ENCODE assay signal across 13 cellular contexts in the genomic region with DNA sequence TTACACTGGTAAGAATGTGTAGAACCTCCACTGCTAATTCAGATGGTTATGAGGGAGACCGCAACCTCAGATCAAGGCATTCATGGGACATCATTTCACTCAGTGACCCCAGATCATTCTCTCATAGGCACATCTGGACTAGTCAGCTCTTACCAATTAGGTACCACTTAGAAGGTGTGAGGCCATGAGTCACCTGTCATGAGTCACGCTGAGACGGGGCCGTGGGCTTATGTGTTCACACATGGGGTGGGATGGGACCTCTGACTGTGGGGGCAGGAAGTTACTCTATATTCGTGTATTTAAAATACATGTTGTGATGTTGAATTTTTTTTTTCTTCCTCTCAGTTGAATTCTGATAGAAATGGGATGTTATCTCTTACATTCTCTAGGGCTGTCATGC. TPM values are rescaled to one million over a fixed set of nuclear protein-coding genes. Genes with fewer than 3 reads are reported as not detected.
DNase-seq lines count a peak whose midpoint lies in the region; ATAC-seq, FAIRE-seq and TF ChIP-seq lines count a peak whose summit lies in the region.
"Had no signal": no experiment of that assay in that cellular context is flagged by ENCODE, and none has a peak within 500 bp of the region (broad histone marks: within the 10 kb centered on the region; RNA-seq: fewer than 3 reads in every experiment).

No MANE protein-coding gene starts in this region.

- H3K36me3 ChIP-seq in tibial nerve: no peaks in the 10 kb centered on the region
- H3K36me3 ChIP-seq: left ventricle myocardium inferior had no signal

- no peak overlapping the region for H3K4me3 ChIP-seq in tibial nerve
- H3K4me3 ChIP-seq: left ventricle myocardium inferior had no signal

- TF ChIP-seq POLR2A in tibial nerve (IDR thresholded peaks at IDR 0.05): no peak

- TF ChIP-seq EP300 in tibial nerve (IDR thresholded peaks at IDR 0.05): no peak

- H3K27ac ChIP-seq in tibial nerve: no peak overlapping the region
- H3K27ac ChIP-seq: left ventricle myocardium inferior had no signal

- ATAC-seq in HG02973 (IDR thresholded peaks at IDR 0.05; ENCODE audit: unreplicated experiment): no peak

- no peaks in the 10 kb centered on the region for H3K9me3 ChIP-seq in tibial nerve
- H3K9me3 ChIP-seq: left ventricle myocardium inferior had no signal

- no peaks in the 10 kb centered on the region for H3K4me1 ChIP-seq in tibial nerve
- H3K4me1 ChIP-seq: left ventricle myocardium inferior had no signal

- no peak for TF ChIP-seq CTCF in tibial nerve (IDR thresholded peaks at IDR 0.05)

- DNase-seq in LoVo (ENCODE audit: low spot score) (peak; percentile 16), glomerular visceral epithelial cell (ENCODE audit: extremely low spot score) (peak; percentile 16), CD1c-positive myeloid dendritic cell (ENCODE audit: extremely low spot score) (no peak), HTR-8/SVneo (ENCODE audit: insufficient read length, low spot score) (no peak), tibial nerve (ENCODE audit: low spot score in 2 of 2) (no peak)
- peak; percentile 47 to 57 for DNase-seq in activated CD8-positive, alpha-beta memory T cell treated with anti-CD3 and anti-CD28 coated beads for 4 hours (ENCODE audit: low read depth in 2 of 2)
- peak; percentile 56 for DNase-seq in stimulated activated CD8-positive, alpha-beta memory T cell treated with anti-CD3 and anti-CD28 coated beads, Interleukin-12 subunit alpha, Interleukin-12 subunit beta, amount 100 ng/mL, for 4 hours (ENCODE audit: low read depth)
- DNase-seq: activated B cell treated with CpG ODN at 0.5 μM for 24 hours, DND-41, left ventricle myocardium inferior, occipital lobe, Right ventricle myocardium superior had no signal

- H3K27me3 ChIP-seq in tibial nerve: no peaks in the 10 kb centered on the region

- no peak for FAIRE-seq in HTR-8/SVneo (lab: Jason Lieb, UNC)

- 82 to 84% methylated on average over 5 of the region's 5 CpGs for WGBS in tibial nerve, 2 donors

RNA-seq across cellular contexts. Expression of a gene that starts 55.9 kb away (rescaled TPM):
- total RNA-seq in tibial nerve: 10 to 100 TPM; 41.0 to 46.8 (median 42.6) TPM

RNA-seq across cellular contexts. Expression of a gene that starts 56.3 kb away (rescaled TPM):
- total RNA-seq in tibial nerve: 10 to 100 TPM; 53.7 to 78.0 (median 73.3) TPM

Comparison
In these comparisons a context has a peak if more than half of its experiments do, and no peak if none do; other contexts are left out.
1. DNase-seq: peak in LoVo (single experiment), activated CD8-positive, alpha-beta memory T cell treated with anti-CD3 and anti-CD28 coated beads for 4 hours (2 of 2), glomerular visceral epithelial cell (single experiment) and stimulated activated CD8-positive, alpha-beta memory T cell treated with anti-CD3 and anti-CD28 coated beads, Interleukin-12 subunit alpha, Interleukin-12 subunit beta, amount 100 ng/mL, for 4 hours (single experiment); none in CD1c-positive myeloid dendritic cell (single experiment), HTR-8/SVneo (single experiment) and tibial nerve (0 of 2).